In genomic region chr10:4131407-4132215, GRCh38 we compare ENCODE assay signal across 8 cellular contexts.
DNase-seq lines count a peak whose midpoint lies in the region; ATAC-seq and TF ChIP-seq lines count a peak whose summit lies in the region.

No MANE protein-coding gene starts in this region.

- DNase-seq in SIG-M5 (lab: John Stamatoyannopoulos, UW) (peak; percentile 87), NCI-H510A (lab: John Stamatoyannopoulos, UW) (no peak), NCI-H345 (lab: John Stamatoyannopoulos, UW) (no peak)
- DNase-seq in effector memory CD8-positive, alpha-beta T cell: peak in 2 of 3 experiments; percentile 21 to 30

- H3K27me3 ChIP-seq in ACC112 (ENCODE audit: insufficient read depth, low read length) (no peaks in the 10 kb centered on the region), neutrophil (no peaks in the 10 kb centered on the region)

- H3K27me3 Mint-ChIP-seq in effector memory CD8-positive, alpha-beta T cell: no peaks in the 10 kb centered on the region

- H3K27ac ChIP-seq in ACC112 (ENCODE audit: low read depth, low read length) (peak overlapping the region; percentile 84), neutrophil (peak overlapping the region; percentile 91)

- H3K79me2 ChIP-seq in ACC112 (ENCODE audit: control insufficient read depth, insufficient read depth, low read length, unreplicated experiment): no peaks in the 10 kb centered on the region

- H3K4me3 ChIP-seq in ACC112 (ENCODE audit: low read depth, low read length) (peak overlapping the region; percentile 34), neutrophil (ENCODE audit: low read depth in 1 of 2, low read length in 1 of 2) (peak overlapping the region; percentile 43 to 54)

- H3K9me3 Mint-ChIP-seq in effector memory CD8-positive, alpha-beta T cell: peaks cover 0 to under 1% of the 10 kb centered on the region in 2 donors

- peaks cover 28 to 33% of the 10 kb centered on the region in 2 donors for H3K4me1 Mint-ChIP-seq in effector memory CD8-positive, alpha-beta T cell (ENCODE audit: low read depth in 2 of 2)

- H3K27ac Mint-ChIP-seq in effector memory CD8-positive, alpha-beta T cell: no peak overlapping the region

- no peaks in the 10 kb centered on the region for H3K36me3 ChIP-seq in ACC112 (ENCODE audit: insufficient read depth, low read length)
- no peaks in the 10 kb centered on the region for H3K36me3 ChIP-seq in neutrophil

- no peaks in the 10 kb centered on the region for H3K36me3 Mint-ChIP-seq in effector memory CD8-positive, alpha-beta T cell (ENCODE audit: insufficient read depth)

- H2AFZ ChIP-seq in ACC112 (ENCODE audit: low read length, unreplicated experiment): peak overlapping the region; percentile 54

- H3K4me3 Mint-ChIP-seq in effector memory CD8-positive, alpha-beta T cell: no peak overlapping the region

- no peak for TF ChIP-seq CTCF in neutrophil (IDR thresholded peaks at IDR 0.05)

- H3K4me1 ChIP-seq in ACC112 (ENCODE audit: control insufficient read depth, insufficient read depth, low read length, unreplicated experiment): peaks cover 28% of the 10 kb centered on the region
- H3K4me1 ChIP-seq in neutrophil (ENCODE audit: control insufficient read depth in 1 of 2, insufficient read depth in 1 of 2, low read depth in 1 of 2, low read length in 1 of 2): peaks cover 53 to 61% of the 10 kb centered on the region in 2 experiments

- ATAC-seq in GM18858 (IDR thresholded peaks at IDR 0.05; ENCODE audit: unreplicated experiment) (peak; percentile 71), HG03060 (IDR thresholded peaks at IDR 0.05; ENCODE audit: low read depth, unreplicated experiment) (peak; percentile 54)
- ATAC-seq in effector memory CD8-positive, alpha-beta T cell (replicated peaks): peak; percentile 87

- H3K9me3 ChIP-seq in neutrophil: no peaks in the 10 kb centered on the region

Comparison
In these comparisons a context has a peak if more than half of its experiments do, and no peak if none do; other contexts are left out.
1. DNase-seq: peak in SIG-M5 (single experiment) and effector memory CD8-positive, alpha-beta T cell (2 of 3); none in NCI-H510A (single experiment) and NCI-H345 (single experiment).
2. Peak in every context shown above with its lines, with median percentiles within 50 percentile points of each other: ATAC-seq.